ENCODE assay signal across 1 cellular context in genomic region chr2:157194097-157194688, GRCh38.
TF ChIP-seq lines count a peak whose summit lies in the region.

No MANE protein-coding gene starts in this region.

TF ChIP-seq in H1, 55 proteins besides CTCF, POLR2A, EP300 and RAD21 (continued from another document):
- TF ChIP-seq CHD7 (IDR thresholded peaks at IDR 0.05; ENCODE audit: insufficient replicate concordance, low read length) (no peak), SP4 (IDR thresholded peaks at IDR 0.05; ENCODE audit: low read length) (no peak), NRF1 (IDR thresholded peaks at IDR 0.05; ENCODE audit: low read depth, low read length) (no peak), HDAC6 (IDR thresholded peaks at IDR 0.05; ENCODE audit: low read depth, low read length) (no peak), TAF7 (optimal IDR thresholded peaks at IDR 0.05; ENCODE audit: borderline replicate concordance, low read depth, low read length) (no peak), SRF (IDR thresholded peaks at IDR 0.05; ENCODE audit: low read depth, low read length) (no peak)
TF ChIP-seq in H1: peak in this region for 0.
